In the genomic region with DNA sequence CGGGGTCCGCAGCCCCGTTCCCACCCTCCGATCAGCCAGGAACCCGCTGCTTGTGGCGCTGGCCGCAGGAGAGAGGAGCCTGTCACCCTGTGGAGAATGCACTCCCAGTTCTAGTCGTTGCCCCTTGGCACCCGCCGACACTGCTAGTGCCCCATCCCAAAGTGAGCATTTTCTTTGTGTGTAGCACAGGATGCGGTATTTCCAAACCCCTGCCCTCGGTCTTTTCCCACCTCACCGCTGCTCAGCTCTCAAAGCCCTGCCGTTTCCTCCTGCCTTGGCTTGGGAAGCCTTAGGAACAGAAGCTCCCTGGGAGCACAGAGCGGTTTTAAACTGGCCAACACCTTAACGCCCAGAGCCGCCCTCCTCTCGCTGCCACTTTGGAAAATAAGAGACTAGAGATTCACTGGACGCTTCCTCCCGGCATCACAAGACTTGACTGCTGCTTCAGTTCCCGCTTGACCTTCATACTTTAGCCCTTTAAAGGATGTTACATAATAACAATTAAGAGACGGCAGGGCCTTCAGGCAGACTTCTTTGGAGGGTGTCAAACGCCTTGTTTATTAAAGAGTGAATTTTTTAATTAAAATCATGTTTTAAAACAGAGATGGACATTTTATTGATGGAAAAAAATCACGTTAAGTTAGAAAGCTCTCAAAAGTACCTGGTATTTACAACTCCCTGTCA, we compare ENCODE assay signal across 1 cellular context.
TF ChIP-seq lines count a peak whose summit lies in the region.

No MANE protein-coding gene starts in this region.

TF ChIP-seq in HEK293, 187 proteins besides CTCF, POLR2A, EP300 and RAD21 (continued from another document):
- TF ChIP-seq PRDM10 (tag by site-specific recombination; IDR thresholded peaks at IDR 0.05) (no peak), ZBTB17 (tag by site-specific recombination; IDR thresholded peaks at IDR 0.05) (peak; percentile 57; the same call in 1 of the 2 replicates), SCRT1 (tag by site-specific recombination; IDR thresholded peaks at IDR 0.05; ENCODE audit: borderline replicate concordance) (no peak), KLF7 (tag by site-specific recombination; IDR thresholded peaks at IDR 0.05; ENCODE audit: borderline replicate concordance) (no peak), OVOL3 (tag by site-specific recombination; IDR thresholded peaks at IDR 0.05) (no peak), HOXD13 (CRISPR knock-in tag; IDR thresholded peaks at IDR 0.05; ENCODE audit: borderline replicate concordance) (no peak), ZNF335 (tag by site-specific recombination; conservative IDR thresholded peaks at IDR 0.05) (peak; percentile 50), ZNF302 (tag by site-specific recombination; IDR thresholded peaks at IDR 0.05; ENCODE audit: low read depth) (no peak), ZNF623 (tag by site-specific recombination; IDR thresholded peaks at IDR 0.05) (no peak), ZNF626 (tag by site-specific recombination; IDR thresholded peaks at IDR 0.05) (no peak), ZBTB8A (tag by site-specific recombination; IDR thresholded peaks at IDR 0.05) (peak; percentile 48; the same call in 1 of the 2 replicates), SP3 (tag by site-specific recombination; IDR thresholded peaks at IDR 0.05) (no peak), ZBTB20 (tag by site-specific recombination; IDR thresholded peaks at IDR 0.05) (peak; percentile 75), ZNF169 (tag by site-specific recombination; IDR thresholded peaks at IDR 0.05) (no peak), SP2 (tag by site-specific recombination; IDR thresholded peaks at IDR 0.05) (no peak), ZNF555 (tag by site-specific recombination; conservative IDR thresholded peaks at IDR 0.05) (no peak), ZNF26 (tag by site-specific recombination; IDR thresholded peaks at IDR 0.05) (no peak), ZIC2 (tag by site-specific recombination; IDR thresholded peaks at IDR 0.05) (peak; percentile 70), KLF8 (tag by site-specific recombination; IDR thresholded peaks at IDR 0.05) (no peak), FEZF1 (tag by site-specific recombination; IDR thresholded peaks at IDR 0.05) (0 out of 2 replicates have a peak, but pooled peaks have one; percentile 11)
